10 cellular contexts compared by ENCODE assay signal in genomic region chr2:215880970-215881369, GRCh38.
DNase-seq lines count a peak whose midpoint lies in the region; ATAC-seq and TF ChIP-seq lines count a peak whose summit lies in the region.
"Had no signal": no experiment of that assay in that cellular context is flagged by ENCODE, and none has a peak within 500 bp of the region (broad histone marks: within the 10 kb centered on the region; RNA-seq: fewer than 3 reads in every experiment).

No MANE protein-coding gene starts in this region.

- H3K27me3 Mint-ChIP-seq in glutamatergic neuron (ENCODE audit: unreplicated experiment), result no peaks in the 10 kb centered on the region

- peak overlapping the region; percentile 59 for H3K27ac Mint-ChIP-seq in glutamatergic neuron (ENCODE audit: unreplicated experiment)
- H3K27ac Mint-ChIP-seq: activated CD4-positive, alpha-beta memory T cell treated with anti-CD3 and anti-CD28 coated beads, Interleukin-2, amount 10 ng/mL, durations not matched to agents 7 days and 5 days; naive thymus-derived CD4-positive, alpha-beta T cell had no signal

- H3K4me3 Mint-ChIP-seq in glutamatergic neuron (ENCODE audit: unreplicated experiment), result no peak overlapping the region
- H3K4me3 Mint-ChIP-seq: activated CD4-positive, alpha-beta memory T cell treated with anti-CD3 and anti-CD28 coated beads, Interleukin-2, amount 10 ng/mL, durations not matched to agents 7 days and 5 days; naive thymus-derived CD4-positive, alpha-beta T cell had no signal

- peak; percentile 83 for ATAC-seq in GM18511 (IDR thresholded peaks at IDR 0.05; ENCODE audit: unreplicated experiment)
- peak; percentile 67 for ATAC-seq in GM21723 (IDR thresholded peaks at IDR 0.05; ENCODE audit: unreplicated experiment)
- peak; percentile 86 for ATAC-seq in HG03442 (IDR thresholded peaks at IDR 0.05; ENCODE audit: unreplicated experiment)
- ATAC-seq: naive thymus-derived CD4-positive, alpha-beta T cell had no signal

- no peaks in the 10 kb centered on the region for H3K4me1 ChIP-seq in Peyer's patch

- DNase-seq in glutamatergic neuron (peak; percentile 33), globus pallidus (ENCODE audit: low spot score) (no peak), activated gamma-delta T cell (lab: John Stamatoyannopoulos, UW) (no peak), OCI-M2 (lab: John Stamatoyannopoulos, UW; ENCODE audit: unreplicated experiment) (no peak), Peyer's patch (no peak)
- DNase-seq: activated CD4-positive, alpha-beta memory T cell treated with anti-CD3 and anti-CD28 coated beads, Interleukin-2, amount 10 ng/mL, durations not matched to agents 7 days and 5 days; naive thymus-derived CD4-positive, alpha-beta T cell had no signal

- H3K4me1 Mint-ChIP-seq in glutamatergic neuron (ENCODE audit: low read depth, unreplicated experiment), result peaks cover 23% of the 10 kb centered on the region
- H3K4me1 Mint-ChIP-seq: activated CD4-positive, alpha-beta memory T cell treated with anti-CD3 and anti-CD28 coated beads, Interleukin-2, amount 10 ng/mL, durations not matched to agents 7 days and 5 days; naive thymus-derived CD4-positive, alpha-beta T cell had no signal

- peaks cover 6% of the 10 kb centered on the region for H3K9me3 Mint-ChIP-seq in glutamatergic neuron (ENCODE audit: unreplicated experiment)
- H3K9me3 Mint-ChIP-seq: activated CD4-positive, alpha-beta memory T cell treated with anti-CD3 and anti-CD28 coated beads, Interleukin-2, amount 10 ng/mL, durations not matched to agents 7 days and 5 days had no signal

- H3K36me3 Mint-ChIP-seq in glutamatergic neuron (ENCODE audit: unreplicated experiment), result no peaks in the 10 kb centered on the region
- H3K36me3 Mint-ChIP-seq: naive thymus-derived CD4-positive, alpha-beta T cell had no signal

- no peaks in the 10 kb centered on the region for H3K36me3 ChIP-seq in Peyer's patch

- H3K4me3 ChIP-seq in Peyer's patch, result no peak overlapping the region

- H3K27ac ChIP-seq in Peyer's patch, result no peak overlapping the region

- no peaks in the 10 kb centered on the region for H3K9me3 ChIP-seq in Peyer's patch

- H3K27me3 ChIP-seq in Peyer's patch, result no peaks in the 10 kb centered on the region

- no peak for TF ChIP-seq CTCF in glutamatergic neuron (IDR thresholded peaks at IDR 0.05; ENCODE audit: partially characterized antibody, unreplicated experiment)
- TF ChIP-seq CTCF in Peyer's patch (IDR thresholded peaks at IDR 0.05), result no peak

- no peak for TF ChIP-seq POLR2A in Peyer's patch (IDR thresholded peaks at IDR 0.05)
